Comparison of ENCODE assay signal across 24 cellular contexts in the genomic region with DNA sequence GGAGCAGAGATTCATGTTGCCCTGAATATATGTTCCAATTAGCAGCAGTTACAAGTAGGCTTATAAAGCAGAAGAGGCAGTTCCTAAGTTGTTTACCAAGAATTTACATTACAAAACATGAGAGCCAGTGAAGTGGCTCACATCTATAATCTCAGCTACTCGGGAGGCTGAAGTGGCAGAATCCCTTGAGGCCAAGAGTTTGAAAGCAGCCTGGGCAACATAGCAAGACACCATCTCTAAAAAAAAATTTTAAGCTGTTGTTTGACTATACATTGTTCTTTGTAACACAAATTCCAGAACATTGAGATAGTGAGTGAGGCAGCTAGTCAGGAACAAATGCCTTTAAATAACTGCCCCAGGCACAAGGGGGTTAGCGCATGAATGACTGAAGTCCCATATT.
"Had no signal": no experiment of that assay in that cellular context is flagged by ENCODE, and none has a peak within 500 bp of the region (broad histone marks: within the 10 kb centered on the region; RNA-seq: fewer than 3 reads in every experiment).

No MANE protein-coding gene starts in this region.

- H3K9ac ChIP-seq: KMS-11 had no signal

- H3K4me2 ChIP-seq: KMS-11 had no signal

- H3K27ac ChIP-seq: KMS-11, SK-N-MC had no signal

- FAIRE-seq: astrocyte, TTC549 had no signal

- DNase-seq: activated CD4-positive, alpha-beta memory T cell treated with anti-CD3 and anti-CD28 coated beads for 36 hours; activated CD4-positive, alpha-beta T cell treated with anti-CD3 and anti-CD28 coated beads, Interleukin-2, amount 10 ng/mL, durations not matched to agents 7 days and 5 days; activated CD4-positive, CD25-positive, alpha-beta regulatory T cell; activated CD8-positive, alpha-beta memory T cell treated with anti-CD3 and anti-CD28 coated beads for 24 hours; activated gamma-delta T cell; activated naive CD4-positive, alpha-beta T cell treated with anti-CD3 and anti-CD28 coated beads for 36 hours; activated T-cell treated with anti-CD3 and anti-CD28 coated beads, Interleukin-2, amount 50 U/mL, for 4 hours; amygdala; NCI-H1092; NCI-H146; NCI-H187 treated with DMSO at 0.1 percent for 48 hours; NCI-H2171; NCI-H2227 treated with DMSO at 0.1 percent for 48 hours; NCI-H510A; NCI-H526 treated with DMSO at 0.1 percent for 48 hours; NCI-H82; RPMI8226; T-cell; T-helper 2 cell; T1000 had no signal

- H3K4me3 ChIP-seq: SK-N-MC had no signal
